Comparison of ENCODE assay signal across 20 cellular contexts in genomic region chr12:26783791-26784379, GRCh38.
"Had no signal": no experiment of that assay in that cellular context is flagged by ENCODE, and none has a peak within 500 bp of the region (broad histone marks: within the 10 kb centered on the region; RNA-seq: fewer than 3 reads in every experiment).

No MANE protein-coding gene starts in this region.

- H3K4me3 ChIP-seq: breast epithelium, coronary artery, lung, transverse colon had no signal

- H3K27ac Mint-ChIP-seq: activated CD4-positive, alpha-beta memory T cell treated with anti-CD3 and anti-CD28 coated beads, Interleukin-2, amount 10 ng/mL, durations not matched to agents 7 days and 5 days; activated CD8-positive, alpha-beta memory T cell treated with anti-CD3 and anti-CD28 coated beads, Interleukin-2, amount 10 ng/mL, durations not matched to agents 7 days and 5 days; activated T-helper 2 cell treated with anti-CD3 and anti-CD28 coated beads, Interferon-gamma antibody, Interleukin-2, Interleukin-4, amounts not matched to agents 10 μg/mL and 5 μg/mL and 100 μg/mL, durations not matched to agents 14 hours and 24 hours and 36 hours; natural killer cell treated with Interleukin-12 subunit alpha and Interleukin-12 subunit beta and Interleukin-15 and Interleukin-18, amount 100 ng/mL, for 72 hours; T-cell; WTC11 had no signal

- H3K27ac ChIP-seq: breast epithelium, coronary artery had no signal

- H3K27me3 Mint-ChIP-seq: activated CD4-positive, alpha-beta memory T cell treated with anti-CD3 and anti-CD28 coated beads, Interleukin-2, amount 10 ng/mL, durations not matched to agents 7 days and 5 days; activated CD8-positive, alpha-beta memory T cell treated with anti-CD3 and anti-CD28 coated beads, Interleukin-2, amount 10 ng/mL, durations not matched to agents 7 days and 5 days; natural killer cell treated with Interleukin-12 subunit alpha and Interleukin-12 subunit beta and Interleukin-15 and Interleukin-18, amount 100 ng/mL, for 72 hours; T-cell had no signal

- H3K36me3 ChIP-seq: ascending aorta, breast epithelium, transverse colon had no signal

- H3K9me3 Mint-ChIP-seq: natural killer cell treated with Interleukin-12 subunit alpha and Interleukin-12 subunit beta and Interleukin-15 and Interleukin-18, amount 100 ng/mL, for 72 hours had no signal

- H3K4me1 Mint-ChIP-seq: WTC11 had no signal

- H3K4me1 ChIP-seq: breast epithelium had no signal

- DNase-seq: activated CD4-positive, alpha-beta memory T cell treated with anti-CD3 and anti-CD28 coated beads, Interleukin-2, amount 10 ng/mL, durations not matched to agents 7 days and 5 days; activated CD4-positive, alpha-beta T cell treated with anti-CD3 and anti-CD28 coated beads for 4 hours; activated CD8-positive, alpha-beta memory T cell treated with anti-CD3 and anti-CD28 coated beads, Interleukin-2, amount 10 ng/mL, durations not matched to agents 7 days and 5 days; activated naive CD4-positive, alpha-beta T cell treated with Interleukin-2 at 50 U/mL for 16 hours; hippocampal formation; left cardiac atrium; nucleus accumbens; stimulated activated CD4-positive, alpha-beta T cell treated with anti-CD3 and anti-CD28 coated beads, Interleukin-2, amount 100 ng/mL, for 24 hours; stimulated activated naive CD4-positive, alpha-beta T cell treated with Interleukin-2 at 50 U/mL for 16 hours; substantia nigra; T-cell; transverse colon had no signal

- H3K27me3 ChIP-seq: ascending aorta, breast epithelium, transverse colon had no signal

- H3K9me3 ChIP-seq: ascending aorta, breast epithelium, transverse colon had no signal

- H3K4me3 Mint-ChIP-seq: activated CD4-positive, alpha-beta memory T cell treated with anti-CD3 and anti-CD28 coated beads, Interleukin-2, amount 10 ng/mL, durations not matched to agents 7 days and 5 days; activated CD8-positive, alpha-beta memory T cell treated with anti-CD3 and anti-CD28 coated beads, Interleukin-2, amount 10 ng/mL, durations not matched to agents 7 days and 5 days; natural killer cell treated with Interleukin-12 subunit alpha and Interleukin-12 subunit beta and Interleukin-15 and Interleukin-18, amount 100 ng/mL, for 72 hours; T-cell; WTC11 had no signal

- ATAC-seq: activated CD8-positive, alpha-beta memory T cell treated with anti-CD3 and anti-CD28 coated beads, Interleukin-2, amount 10 ng/mL, durations not matched to agents 7 days and 5 days; esophagus mucosa; natural killer cell treated with Interleukin-12 subunit alpha and Interleukin-12 subunit beta and Interleukin-15 and Interleukin-18, amount 100 ng/mL, for 72 hours; T-cell; WTC11 had no signal
